Comparison of ENCODE assay signal across 11 cellular contexts in the genomic region with DNA sequence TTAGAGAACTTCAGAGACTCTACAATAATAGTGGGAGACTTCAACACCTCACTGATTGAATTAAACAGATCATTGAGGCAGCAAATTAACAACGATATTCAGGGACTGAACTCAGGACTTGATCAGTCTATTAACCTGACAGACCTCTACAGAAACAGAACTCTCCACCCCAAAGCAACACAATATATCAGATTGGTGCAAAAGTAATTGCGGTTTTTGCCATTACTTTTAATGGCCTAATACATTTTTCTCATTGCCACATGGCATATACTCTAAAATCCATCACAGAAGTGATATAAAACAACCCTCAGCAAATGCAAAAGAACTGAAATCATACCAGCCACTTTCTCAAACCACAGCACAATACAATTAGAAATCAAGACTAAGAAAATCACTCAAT.
"Had no signal": no experiment of that assay in that cellular context is flagged by ENCODE, and none has a peak within 500 bp of the region (broad histone marks: within the 10 kb centered on the region; RNA-seq: fewer than 3 reads in every experiment).

No MANE protein-coding gene starts in this region.

- DNase-seq: GM23248, GOT3, H7, H9, HCEC 1CT, HFFc6 had no signal

- H3K27ac Mint-ChIP-seq: GM23338, H9, HFFc6 had no signal

- H3K4me2 ChIP-seq: GM23338 had no signal

- H3K9me3 ChIP-seq: HAP-1 had no signal

- H3K4me3 Mint-ChIP-seq: GM23338, H9, HFFc6 had no signal

- FAIRE-seq: H1, H54 had no signal

- H3K4me1 ChIP-seq: HAP-1 had no signal

- H3K36me3 ChIP-seq: HAP-1 had no signal

- H3K4me3 ChIP-seq: GM23248, GM23338, HAP-1 had no signal

- H3K27ac ChIP-seq: GM23248 had no signal

- H3K9ac ChIP-seq: GM23248 had no signal

- H2AFZ ChIP-seq: GM23248, GM23338 had no signal

- ATAC-seq: GM23338, HCT116 had no signal
